ENCODE assay signal across 8 cellular contexts in the genomic region with DNA sequence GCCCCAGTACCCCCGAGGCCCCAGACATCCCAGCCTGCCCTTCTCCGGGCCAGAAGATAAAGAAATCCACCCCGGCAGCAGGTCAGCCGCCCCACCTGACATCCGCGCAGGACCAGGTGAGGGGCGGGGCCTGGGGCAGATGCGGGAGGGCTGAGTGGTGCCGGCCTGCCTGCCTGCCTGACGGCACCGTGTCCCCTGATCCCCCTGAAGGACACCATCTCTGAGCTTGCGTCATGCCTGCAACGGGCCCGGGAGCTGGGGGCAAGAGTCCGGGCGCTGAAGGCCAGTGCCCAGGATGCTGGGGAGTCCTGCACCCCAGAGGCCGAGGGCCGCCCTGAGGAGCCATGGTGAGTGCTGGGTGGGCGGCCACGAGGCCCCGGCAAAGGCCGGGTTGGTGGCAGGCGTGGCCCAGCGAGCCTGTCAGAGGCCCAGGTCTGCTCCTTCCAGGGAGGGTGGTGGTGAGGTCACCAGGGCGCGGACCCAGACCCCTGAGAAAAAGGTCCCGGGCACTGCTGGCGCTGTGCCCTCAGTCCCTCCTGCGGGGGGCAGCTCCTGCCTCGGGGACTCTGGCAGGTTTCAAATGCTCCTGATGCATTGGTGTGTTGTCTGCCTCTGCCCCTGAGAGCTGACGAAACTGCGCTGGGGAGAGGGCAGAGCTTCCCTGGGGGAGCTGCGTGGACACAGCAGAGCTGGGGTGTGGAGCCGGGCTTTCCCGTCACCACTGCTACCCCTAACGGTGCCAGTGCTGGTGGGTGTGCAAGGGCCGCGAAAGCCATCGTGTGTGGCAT. TPM values are rescaled to one million over a fixed set of nuclear protein-coding genes. Genes with fewer than 3 reads are reported as not detected.
DNase-seq lines count a peak whose midpoint lies in the region; ATAC-seq and TF ChIP-seq lines count a peak whose summit lies in the region.

No MANE protein-coding gene starts in this region.

- no peak overlapping the region for H3K27ac Mint-ChIP-seq in dendritic cell treated with granulocyte-macrophage colony-stimulating factor and Interleukin-4, amounts not matched to agents 40 ng/mL and 50 ng/mL, for 4 days

- peak overlapping the region; percentile 88 for H3K4me3 ChIP-seq in OCI-LY7 (ENCODE audit: low read depth, low read length, poor library complexity, severe bottlenecking)
- peak overlapping the region; percentile 80 for H3K4me3 ChIP-seq in osteoblast (ENCODE audit: insufficient read depth, low read length)

- CTCF ChIA-PET in OCI-LY7 (lab: Charles Lee; ENCODE audit: unreplicated experiment) = no interaction called here

- TF ChIP-seq CTCF in OCI-LY7 (conservative IDR thresholded peaks at IDR 0.05; ENCODE audit: low read length) (no peak), osteoblast (IDR thresholded peaks at IDR 0.05; ENCODE audit: extremely low read depth, low read depth, low read length) (no peak)

- H2AFZ ChIP-seq in OCI-LY7 (ENCODE audit: low read length) (no peak overlapping the region), osteoblast (ENCODE audit: low read length) (peak overlapping the region; percentile 62)

- no peak for ATAC-seq in GM18858 (IDR thresholded peaks at IDR 0.05; ENCODE audit: unreplicated experiment)

- POLR2A ChIA-PET in OCI-LY7 (lab: Charles Lee) = no interaction called here

- H3K9me2 ChIP-seq in OCI-LY7 (ENCODE audit: insufficient read depth, low read length) = no peaks in the 10 kb centered on the region

- H3K9me3 ChIP-seq in OCI-LY7 (ENCODE audit: low read length) (no peaks in the 10 kb centered on the region), osteoblast (ENCODE audit: low read depth, low read length) (no peaks in the 10 kb centered on the region)

- H3K79me2 ChIP-seq in OCI-LY7 (ENCODE audit: insufficient read depth, low read depth, low read length) (peaks cover 35% of the 10 kb centered on the region), osteoblast (ENCODE audit: insufficient read depth, low read length) (peaks cover 16% of the 10 kb centered on the region)

- H3K27me3 ChIP-seq in osteoblast (ENCODE audit: insufficient read depth, low read length) = no peaks in the 10 kb centered on the region

- H3K4me1 ChIP-seq in OCI-LY7 (ENCODE audit: insufficient read depth, low read length, poor library complexity, severe bottlenecking) (peaks cover 50% of the 10 kb centered on the region), osteoblast (ENCODE audit: insufficient read depth, low read length) (peaks cover 17% of the 10 kb centered on the region)

- intact Hi-C loops in OCI-LY7 (cut with micrococcal nuclease; ENCODE audit: unreplicated experiment) = loop anchor here (5.0 kb wide), 1 partner anchor 142 kb away; a partner anchor contains a TSS
- intact Hi-C loops in dendritic cell treated with granulocyte-macrophage colony-stimulating factor and Interleukin-4, amounts not matched to agents 40 ng/mL and 50 ng/mL, for 4 days (cut with micrococcal nuclease) = no loop called here

- H3K36me3 ChIP-seq in OCI-LY7 (ENCODE audit: insufficient read depth, low read length) (peaks cover 66% of the 10 kb centered on the region), osteoblast (ENCODE audit: insufficient read depth, low read length) (peaks cover 25% of the 10 kb centered on the region)

- H3K27me3 Mint-ChIP-seq in dendritic cell treated with granulocyte-macrophage colony-stimulating factor and Interleukin-4, amounts not matched to agents 40 ng/mL and 50 ng/mL, for 4 days = peaks cover 10% of the 10 kb centered on the region

- no peaks in the 10 kb centered on the region for H4K20me1 ChIP-seq in OCI-LY7 (ENCODE audit: insufficient read depth, low read length)
- peaks cover 4% of the 10 kb centered on the region for H4K20me1 ChIP-seq in osteoblast (ENCODE audit: insufficient read depth, low read length)

- peak; percentile 77 for DNase-seq in activated effector memory CD4-positive, alpha-beta T cell treated with anti-CD3 and anti-CD28 coated beads, Interleukin-2, amount 50 U/mL, for 16 hours
- DNase-seq in activated effector memory CD4-positive, alpha-beta T cell treated with Interleukin-2 at 50 U/mL for 16 hours = no peak
- peak; percentile 71 for DNase-seq in OCI-LY7 (ENCODE audit: low spot score)
- peak; percentile 93 for DNase-seq in osteoblast (ENCODE audit: insufficient read length, low spot score, missing footprints)
- DNase-seq in GDM1 (lab: John Stamatoyannopoulos, UW) = no peak
- DNase-seq in kidney glomerular epithelial cell (lab: John Stamatoyannopoulos, UW) = no peak

- H3K9me3 Mint-ChIP-seq in dendritic cell treated with granulocyte-macrophage colony-stimulating factor and Interleukin-4, amounts not matched to agents 40 ng/mL and 50 ng/mL, for 4 days = no peaks in the 10 kb centered on the region

- peak overlapping the region; percentile 60 for H3K4me3 Mint-ChIP-seq in dendritic cell treated with granulocyte-macrophage colony-stimulating factor and Interleukin-4, amounts not matched to agents 40 ng/mL and 50 ng/mL, for 4 days

- H3K27ac ChIP-seq in OCI-LY7 (ENCODE audit: low read depth, low read length, poor library complexity, severe bottlenecking) = peak overlapping the region; percentile 97
- no peak overlapping the region for H3K27ac ChIP-seq in osteoblast (ENCODE audit: low read depth, low read length)

- BruUV-seq in OCI-LY7 (replicated peaks; lab: Mats Ljungman, UMichigan) = no TSS peak

- peak overlapping the region; percentile 95 for H3K4me2 ChIP-seq in OCI-LY7 (ENCODE audit: low read length)
- peak overlapping the region; percentile 87 for H3K4me2 ChIP-seq in osteoblast (ENCODE audit: insufficient read depth, low read length)

- H3K4me1 Mint-ChIP-seq in dendritic cell treated with granulocyte-macrophage colony-stimulating factor and Interleukin-4, amounts not matched to agents 40 ng/mL and 50 ng/mL, for 4 days (ENCODE audit: low read depth) = peaks cover 50% of the 10 kb centered on the region

- peaks cover 26% of the 10 kb centered on the region for H3K36me3 Mint-ChIP-seq in dendritic cell treated with granulocyte-macrophage colony-stimulating factor and Interleukin-4, amounts not matched to agents 40 ng/mL and 50 ng/mL, for 4 days (ENCODE audit: low read depth)

RNA-seq across cellular contexts. Expression of a gene that starts 1.2 kb away (rescaled TPM):
- 82.7 and 90.2 TPM in 2 replicates for total RNA-seq in OCI-LY7 (2014; rRNA removed; shearing (Covaris generic))
- 108 and 150 TPM in 2 replicates for total RNA-seq in OCI-LY7 (2022)
- total RNA-seq in osteoblast = 2.9 TPM in 2 replicates

RNA-seq across cellular contexts. Expression of a gene that starts 7.0 kb away (rescaled TPM):
- total RNA-seq in OCI-LY7 (2014; rRNA removed; shearing (Covaris generic)) = 168 and 216 TPM in 2 replicates
- 118 and 151 TPM in 2 replicates for total RNA-seq in OCI-LY7 (2022)
- 41.8 and 53.6 TPM in 2 replicates for total RNA-seq in osteoblast

RNA-seq across cellular contexts. Expression of a gene that starts 19.7 kb away (rescaled TPM):
- total RNA-seq in OCI-LY7 (2014; rRNA removed; shearing (Covaris generic)) = 123 and 144 TPM in 2 replicates
- total RNA-seq in OCI-LY7 (2022) (154 and 157 TPM in 2 replicates), osteoblast (187 and 207 TPM in 2 replicates)

RNA-seq across cellular contexts. Expression of a gene that starts 52.0 kb away (rescaled TPM):
- total RNA-seq in OCI-LY7 (2014; rRNA removed; shearing (Covaris generic)) = 17.2 and 18.5 TPM in 2 replicates
- total RNA-seq in OCI-LY7 (2022) (44.7 and 49.0 TPM in 2 replicates), osteoblast (43.6 and 48.1 TPM in 2 replicates)

RNA-seq across cellular contexts. Expression of a gene that starts 52.2 kb away (rescaled TPM):
- total RNA-seq in OCI-LY7 (2014; rRNA removed; shearing (Covaris generic)) = 27.3 and 27.6 TPM in 2 replicates
- total RNA-seq in OCI-LY7 (2022) (34.2 and 44.9 TPM in 2 replicates), osteoblast (43.1 and 47.7 TPM in 2 replicates)

Comparison
In these comparisons a context has a peak if more than half of its experiments do, and no peak if none do; other contexts are left out.
1. DNase-seq: peak in activated effector memory CD4-positive, alpha-beta T cell treated with anti-CD3 and anti-CD28 coated beads, Interleukin-2, amount 50 U/mL, for 16 hours (single experiment), OCI-LY7 (single experiment) and osteoblast (single experiment); none in activated effector memory CD4-positive, alpha-beta T cell treated with Interleukin-2 at 50 U/mL for 16 hours (single experiment), GDM1 (single experiment) and kidney glomerular epithelial cell (single experiment).
2. RNA of a gene that starts 1.2 kb away (total RNA-seq): 82.7 to 150 TPM in OCI-LY7; 2.9 TPM in osteoblast; every median in the first group is over 10 times any median in the second.